Comparison of ENCODE assay signal across 15 cellular contexts in genomic region chr9:110105107-110105506, GRCh38.
DNase-seq lines count a peak whose midpoint lies in the region; ATAC-seq and TF ChIP-seq lines count a peak whose summit lies in the region.
"Had no signal": no experiment of that assay in that cellular context is flagged by ENCODE, and none has a peak within 500 bp of the region (broad histone marks: within the 10 kb centered on the region; RNA-seq: fewer than 3 reads in every experiment).

No MANE protein-coding gene starts in this region.

- no peak for TF ChIP-seq CTCF in DOHH2 (IDR thresholded peaks at IDR 0.05; ENCODE audit: low read depth, low read length, poor library complexity, severe bottlenecking)
- no peak for TF ChIP-seq CTCF in SU-DHL-6 (IDR thresholded peaks at IDR 0.05; ENCODE audit: insufficient read depth, low read length, poor library complexity, severe bottlenecking)
- no peak for TF ChIP-seq CTCF in fibroblast of mammary gland (conservative IDR thresholded peaks at IDR 0.05; ENCODE audit: control insufficient read depth, insufficient read depth, low read depth, low read length)
- no peak for TF ChIP-seq CTCF in ovary (IDR thresholded peaks at IDR 0.05)

- H2AK5ac ChIP-seq in trophoblast cell (ENCODE audit: low read length), result no peak overlapping the region

- no peak overlapping the region for H2BK5ac ChIP-seq in trophoblast cell (ENCODE audit: low read depth, low read length, poor library complexity)

- peaks cover 100% of the 10 kb centered on the region for H3K79me2 ChIP-seq in DOHH2 (ENCODE audit: control insufficient read depth, low read length)
- peaks cover 99% of the 10 kb centered on the region for H3K79me2 ChIP-seq in SU-DHL-6 (ENCODE audit: insufficient read depth, low read length)
- H3K79me2 ChIP-seq in trophoblast cell (ENCODE audit: control insufficient read depth, insufficient read depth, low read length, poor library complexity), result no peaks in the 10 kb centered on the region

- H3K4me3 ChIP-seq in DOHH2 (ENCODE audit: low read length) (no peak overlapping the region), SU-DHL-6 (ENCODE audit: insufficient read depth, low read length, poor library complexity, severe bottlenecking) (no peak overlapping the region), fibroblast of mammary gland (ENCODE audit: control insufficient read depth, low read depth, low read length) (no peak overlapping the region), trophoblast cell (ENCODE audit: low read depth, low read length) (no peak overlapping the region), ovary (no peak overlapping the region)
- H3K4me3 ChIP-seq: BLaER1 had no signal

- H4K20me1 ChIP-seq in DOHH2 (ENCODE audit: control insufficient read depth, insufficient read depth, low read depth, low read length) (peaks cover 15% of the 10 kb centered on the region; the same call in 1 of the 2 replicates), SU-DHL-6 (ENCODE audit: low read depth, low read length) (peaks cover 28% of the 10 kb centered on the region; the same call in 1 of the 2 replicates)
- H4K20me1 ChIP-seq: BLaER1 had no signal

- H3K18ac ChIP-seq in trophoblast cell (ENCODE audit: low read length), result no peak overlapping the region

- no peak overlapping the region for H3K9ac ChIP-seq in SU-DHL-6 (ENCODE audit: low read length)
- H3K9ac ChIP-seq in trophoblast cell (ENCODE audit: low read length), result no peak overlapping the region
- H3K9ac ChIP-seq: BLaER1 had no signal

- no peak overlapping the region for H4K91ac ChIP-seq in trophoblast cell (ENCODE audit: low read depth, low read length)

- no peak overlapping the region for H3K23ac ChIP-seq in trophoblast cell (ENCODE audit: low read length)

- H3K9me3 Mint-ChIP-seq in activated CD8-positive, alpha-beta memory T cell treated with anti-CD3 and anti-CD28 coated beads, Interleukin-2, amount 10 ng/mL, durations not matched to agents 7 days and 5 days (ENCODE audit: low read depth), result no peaks in the 10 kb centered on the region

- H3K9me3 ChIP-seq in DOHH2 (ENCODE audit: control insufficient read depth, insufficient read depth, low read length), result no peaks in the 10 kb centered on the region
- no peaks in the 10 kb centered on the region for H3K9me3 ChIP-seq in SU-DHL-6 (ENCODE audit: insufficient read depth, low read length)
- no peaks in the 10 kb centered on the region for H3K9me3 ChIP-seq in trophoblast cell (ENCODE audit: insufficient read depth, low read depth, low read length)
- H3K9me3 ChIP-seq in ovary, result no peaks in the 10 kb centered on the region
- H3K9me3 ChIP-seq: BLaER1 had no signal

- no peak overlapping the region for H2BK12ac ChIP-seq in trophoblast cell (ENCODE audit: low read length)

- H3K27ac ChIP-seq in DOHH2 (ENCODE audit: low read depth, low read length) (no peak overlapping the region), SU-DHL-6 (ENCODE audit: low read depth, low read length) (0 out of 2 replicates have a peak overlapping the region, but pooled peaks have one; percentile 11), trophoblast cell (ENCODE audit: low read depth, low read length) (peak overlapping the region; percentile 48), ovary (no peak overlapping the region)
- H3K27ac ChIP-seq: BLaER1, HL-60 had no signal

- no peaks in the 10 kb centered on the region for H3K36me3 Mint-ChIP-seq in activated CD8-positive, alpha-beta memory T cell treated with anti-CD3 and anti-CD28 coated beads, Interleukin-2, amount 10 ng/mL, durations not matched to agents 7 days and 5 days

- DNase-seq in fibroblast of mammary gland (ENCODE audit: low read depth) (peak; percentile 57), trophoblast cell (no peak), ecto neural progenitor cell (ENCODE audit: low spot score) (no peak), ovary (no peak)
- no peak for DNase-seq in activated CD8-positive, alpha-beta memory T cell treated with anti-CD3 and anti-CD28 coated beads, Interleukin-2, amount 10 ng/mL, durations not matched to agents 7 days and 5 days
- DNase-seq: anterior cingulate cortex; DMS53; effector CD4-positive, alpha-beta T cell; glutamatergic neuron; RPMI8226 had no signal

- no peak overlapping the region for H4K8ac ChIP-seq in trophoblast cell (ENCODE audit: low read depth, low read length)

- ATAC-seq in activated CD8-positive, alpha-beta memory T cell treated with anti-CD3 and anti-CD28 coated beads, Interleukin-2, amount 10 ng/mL, durations not matched to agents 7 days and 5 days, result no peak
- no peak for ATAC-seq in HG03159 (IDR thresholded peaks at IDR 0.05; ENCODE audit: unreplicated experiment)

- H2BK120ac ChIP-seq in trophoblast cell (ENCODE audit: insufficient read depth, low read length, poor library complexity), result no peak overlapping the region

- no peaks in the 10 kb centered on the region for H3K4me1 Mint-ChIP-seq in activated CD8-positive, alpha-beta memory T cell treated with anti-CD3 and anti-CD28 coated beads, Interleukin-2, amount 10 ng/mL, durations not matched to agents 7 days and 5 days

- WGBS in trophoblast cell (ENCODE audit: extremely low coverage, insufficient coverage, insufficient read length), result no CpG with 5 or more reads among the region's 2 CpGs
- WGBS in ovary, 3 donors, result 12 to 16% (median 16%) methylated on average over 2 of the region's 2 CpGs

- TF ChIP-seq EP300 in ovary (IDR thresholded peaks at IDR 0.05), result no peak

- peaks cover 5% of the 10 kb centered on the region for H3K79me1 ChIP-seq in trophoblast cell (ENCODE audit: low read length)

- H2AFZ ChIP-seq in SU-DHL-6 (ENCODE audit: low read depth, low read length, severe bottlenecking) (no peak overlapping the region), trophoblast cell (ENCODE audit: insufficient read depth, low read length, poor library complexity) (no peak overlapping the region)

- no peaks in the 10 kb centered on the region for H3K27me3 ChIP-seq in DOHH2 (ENCODE audit: control insufficient read depth, low read length)
- no peaks in the 10 kb centered on the region for H3K27me3 ChIP-seq in SU-DHL-6 (ENCODE audit: low read length)
- no peaks in the 10 kb centered on the region for H3K27me3 ChIP-seq in trophoblast cell (ENCODE audit: insufficient read depth, low read length)
- no peaks in the 10 kb centered on the region for H3K27me3 ChIP-seq in ovary
- H3K27me3 ChIP-seq: BLaER1 had no signal

- CTCF ChIA-PET in activated CD8-positive, alpha-beta memory T cell treated with anti-CD3 and anti-CD28 coated beads, Interleukin-2, amount 10 ng/mL, durations not matched to agents 7 days and 5 days (lab: Charles Lee), result no interaction called here

- no peak overlapping the region for H4K12ac ChIP-seq in trophoblast cell (ENCODE audit: low read depth, low read length)

- H3K4ac ChIP-seq in trophoblast cell (ENCODE audit: low read depth, low read length), result no peak overlapping the region

- no peaks in the 10 kb centered on the region for H3K27me3 Mint-ChIP-seq in activated CD8-positive, alpha-beta memory T cell treated with anti-CD3 and anti-CD28 coated beads, Interleukin-2, amount 10 ng/mL, durations not matched to agents 7 days and 5 days

- no peak for TF ChIP-seq POLR2A in ovary (IDR thresholded peaks at IDR 0.05)

- no peak overlapping the region for H3K4me3 Mint-ChIP-seq in activated CD8-positive, alpha-beta memory T cell treated with anti-CD3 and anti-CD28 coated beads, Interleukin-2, amount 10 ng/mL, durations not matched to agents 7 days and 5 days

- intact Hi-C loops in ovary (cut with DNase I), result no loop called here

- peak overlapping the region; percentile 14 for H3K4me2 ChIP-seq in DOHH2 (ENCODE audit: low read length)
- no peak overlapping the region for H3K4me2 ChIP-seq in SU-DHL-6 (ENCODE audit: low read depth, low read length, poor library complexity, severe bottlenecking)
- no peak overlapping the region for H3K4me2 ChIP-seq in trophoblast cell (ENCODE audit: low read length)
- H3K4me2 ChIP-seq: BLaER1 had no signal

- H3K4me1 ChIP-seq in DOHH2 (ENCODE audit: control insufficient read depth, low read length) (peaks cover 96% of the 10 kb centered on the region), trophoblast cell (ENCODE audit: control insufficient read depth in 1 of 2, insufficient read depth in 2 of 2, low read length in 2 of 2) (peaks cover 11% of the 10 kb centered on the region in 2 experiments), ovary (ENCODE audit: insufficient read depth) (peaks cover 10% of the 10 kb centered on the region)

- H3K27ac Mint-ChIP-seq in activated CD8-positive, alpha-beta memory T cell treated with anti-CD3 and anti-CD28 coated beads, Interleukin-2, amount 10 ng/mL, durations not matched to agents 7 days and 5 days, result no peak overlapping the region

- H3K14ac ChIP-seq in trophoblast cell (ENCODE audit: low read length), result no peak overlapping the region

- H3K9me2 ChIP-seq in DOHH2 (replicated peaks; ENCODE audit: control insufficient read depth, low read length), result no peaks in the 10 kb centered on the region
- H3K9me2 ChIP-seq in SU-DHL-6 (replicated peaks; ENCODE audit: insufficient read depth, low read length), result no peaks in the 10 kb centered on the region

- H3K36me3 ChIP-seq in DOHH2 (ENCODE audit: control insufficient read depth, low read length) (peaks cover 65% of the 10 kb centered on the region), SU-DHL-6 (ENCODE audit: low read length) (peaks cover 17% of the 10 kb centered on the region; the same call in 1 of the 2 replicates), trophoblast cell (ENCODE audit: control insufficient read depth in 1 of 2, insufficient read depth in 2 of 2, low read length in 2 of 2) (no peaks in the 10 kb centered on the region), ovary (no peaks in the 10 kb centered on the region)
- H3K36me3 ChIP-seq: BLaER1 had no signal

- H3F3A ChIP-seq in DOHH2 (ENCODE audit: control insufficient read depth, insufficient read depth) (peaks cover 5% of the 10 kb centered on the region), SU-DHL-6 (ENCODE audit: insufficient read depth) (peaks cover 15% of the 10 kb centered on the region)

Comparison
In these comparisons a context has a peak if more than half of its experiments do, and no peak if none do; other contexts are left out.
1. H3K27ac ChIP-seq: peak in SU-DHL-6 (single experiment) and trophoblast cell (single experiment); none in DOHH2 (single experiment) and ovary (0 of 2).